ENCODE assay signal across 13 cellular contexts in genomic region chr5:14397717-14398116, GRCh38.
DNase-seq lines count a peak whose midpoint lies in the region; FAIRE-seq lines count a peak whose summit lies in the region.
"Had no signal": no experiment of that assay in that cellular context is flagged by ENCODE, and none has a peak within 500 bp of the region (broad histone marks: within the 10 kb centered on the region; RNA-seq: fewer than 3 reads in every experiment).

No MANE protein-coding gene starts in this region.

- no peak overlapping the region for H2AFZ ChIP-seq in mesenchymal stem cell (ENCODE audit: low read depth, low read length)

- no peak overlapping the region for H2BK12ac ChIP-seq in mesenchymal stem cell (ENCODE audit: low read length in 2 of 2)

- no peak overlapping the region for H3K18ac ChIP-seq in mesenchymal stem cell (ENCODE audit: low read depth in 1 of 2, low read length in 2 of 2)

- H3K4me3 ChIP-seq in mesenchymal stem cell (ENCODE audit: insufficient read depth in 1 of 2, low read depth in 1 of 2, low read length in 2 of 2) = no peak overlapping the region

- no peaks in the 10 kb centered on the region for H3K9me3 ChIP-seq in mesenchymal stem cell (ENCODE audit: control insufficient read depth, low read length)
- H3K9me3 ChIP-seq: neutrophil had no signal

- peaks cover 17% of the 10 kb centered on the region for H3K4me1 ChIP-seq in mesenchymal stem cell (ENCODE audit: control insufficient read depth, insufficient read depth, low read depth, low read length)

- H3K4ac ChIP-seq in mesenchymal stem cell (ENCODE audit: low read depth in 1 of 2, low read length in 2 of 2) = no peak overlapping the region

- H3K27ac ChIP-seq in mesenchymal stem cell (ENCODE audit: low read length, poor library complexity, severe bottlenecking) = peak overlapping the region; percentile 82
- H3K27ac ChIP-seq: neutrophil had no signal

- H3K4me2 ChIP-seq in mesenchymal stem cell (ENCODE audit: low read length, poor library complexity, severe bottlenecking) = no peak overlapping the region

- H4K8ac ChIP-seq in mesenchymal stem cell (ENCODE audit: low read length) = no peak overlapping the region

- H3K23ac ChIP-seq in mesenchymal stem cell (ENCODE audit: low read length in 2 of 2) = no peak overlapping the region

- H3K36me3 ChIP-seq in mesenchymal stem cell (ENCODE audit: control insufficient read depth in 1 of 2, insufficient read depth in 2 of 2, low read depth in 1 of 2, low read length in 2 of 2) = peaks cover 30 to 82% of the 10 kb centered on the region in 2 experiments
- H3K36me3 ChIP-seq: neutrophil had no signal

- no peak overlapping the region for H2BK15ac ChIP-seq in mesenchymal stem cell (ENCODE audit: low read depth, poor library complexity, severe bottlenecking)

- H3K79me1 ChIP-seq in mesenchymal stem cell (replicated peaks; ENCODE audit: low read length, poor library complexity, severe bottlenecking) = peaks cover 9% of the 10 kb centered on the region

- H2BK120ac ChIP-seq in mesenchymal stem cell (ENCODE audit: low read depth, low read length) = no peak overlapping the region

- DNase-seq in AG08396 (ENCODE audit: low spot score) (peak; percentile 71), M059J (ENCODE audit: low read depth) (peak; percentile 90), dermis blood vessel endothelial cell (peak; percentile 69), mesenchymal stem cell (peak; percentile 29), NCI-H1930 (lab: John Stamatoyannopoulos, UW) (no peak), HTR-8/SVneo (ENCODE audit: insufficient read length, low spot score) (no peak)
- DNase-seq in stimulated activated CD4-positive, alpha-beta T cell treated with anti-CD3 and anti-CD28 coated beads, Interleukin-4, amount 100 ng/mL, for 1 hour = no peak
- DNase-seq in activated CD4-positive, alpha-beta T cell treated with anti-CD3 and anti-CD28 coated beads for 48 hours = no peak
- DNase-seq: activated CD4-positive, alpha-beta T cell treated with anti-CD3 and anti-CD28 coated beads, Interleukin-2, amount 50 U/mL, for 48 hours; central memory CD4-positive, alpha-beta T cell; NCI-H1436 treated with DMSO at 0.1 percent for 48 hours had no signal

- no peak overlapping the region for H2AK5ac ChIP-seq in mesenchymal stem cell (ENCODE audit: low read length, severe bottlenecking)

- H3K9ac ChIP-seq in mesenchymal stem cell (ENCODE audit: low read length) = peak overlapping the region; percentile 69

- WGBS in mesenchymal stem cell = 96% methylated on average over 3 of the region's 3 CpGs

- no peaks in the 10 kb centered on the region for H3K27me3 ChIP-seq in mesenchymal stem cell (ENCODE audit: control insufficient read depth in 1 of 2, insufficient read depth in 1 of 2, low read length in 2 of 2)
- H3K27me3 ChIP-seq: neutrophil had no signal

- FAIRE-seq in HTR-8/SVneo (lab: Jason Lieb, UNC) = no peak
- FAIRE-seq: GM18507 had no signal

- no peak overlapping the region for H4K91ac ChIP-seq in mesenchymal stem cell (ENCODE audit: low read length)

- no peak overlapping the region for H2BK5ac ChIP-seq in mesenchymal stem cell (ENCODE audit: low read depth, low read length, poor library complexity, severe bottlenecking)

- H3K14ac ChIP-seq in mesenchymal stem cell (ENCODE audit: low read length in 2 of 2) = no peak overlapping the region

Comparison
In these comparisons a context has a peak if more than half of its experiments do, and no peak if none do; other contexts are left out.
1. DNase-seq: peak in AG08396 (single experiment), M059J (single experiment), dermis blood vessel endothelial cell (single experiment) and mesenchymal stem cell (single experiment); none in stimulated activated CD4-positive, alpha-beta T cell treated with anti-CD3 and anti-CD28 coated beads, Interleukin-4, amount 100 ng/mL, for 1 hour (single experiment), NCI-H1930 (0 of 2), activated CD4-positive, alpha-beta T cell treated with anti-CD3 and anti-CD28 coated beads for 48 hours (single experiment) and HTR-8/SVneo (single experiment).